Comparison of ENCODE assay signal across 9 cellular contexts in the genomic region with DNA sequence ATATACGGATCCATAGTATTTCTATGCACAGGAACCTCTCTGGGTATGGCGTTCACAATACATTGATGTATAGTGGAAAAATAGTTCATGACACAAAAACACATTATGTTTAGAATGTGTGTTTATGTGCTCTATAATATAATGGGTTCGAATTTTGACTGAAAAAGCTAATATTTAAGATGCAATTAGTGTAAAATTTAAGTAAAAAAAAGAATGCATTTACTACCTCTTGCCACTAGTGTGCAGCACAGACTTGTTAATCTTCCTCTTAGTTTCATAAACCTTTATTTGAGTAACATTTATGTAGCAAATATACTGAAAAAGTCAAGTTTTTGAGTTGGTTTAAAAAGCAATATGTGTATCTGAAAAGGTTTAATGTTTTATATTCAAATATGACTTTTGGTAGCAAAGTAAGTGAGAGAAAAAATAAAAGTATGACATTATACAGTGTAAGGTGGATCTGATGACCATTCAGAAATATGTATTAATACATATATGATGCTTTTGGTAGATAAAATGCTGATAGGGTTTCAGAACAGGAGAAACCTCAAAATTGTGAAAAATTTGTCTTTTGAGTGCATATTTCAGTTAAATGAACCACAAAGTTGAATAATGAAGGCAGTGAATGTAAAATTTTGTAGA. TPM values are rescaled to one million over a fixed set of nuclear protein-coding genes. Genes with fewer than 3 reads are reported as not detected.
DNase-seq lines count a peak whose midpoint lies in the region; ATAC-seq and TF ChIP-seq lines count a peak whose summit lies in the region.
"Had no signal": no experiment of that assay in that cellular context is flagged by ENCODE, and none has a peak within 500 bp of the region (broad histone marks: within the 10 kb centered on the region; RNA-seq: fewer than 3 reads in every experiment).

No MANE protein-coding gene starts in this region.

- H3K27me3 ChIP-seq in SK-N-SH (ENCODE audit: insufficient read depth): no peaks in the 10 kb centered on the region

- no peaks in the 10 kb centered on the region for H3K36me3 ChIP-seq in SK-N-SH (replicated peaks in 1 of 2; ENCODE audit: control insufficient read depth in 1 of 2, insufficient read depth in 2 of 2, low read length in 1 of 2)

- H3K9ac ChIP-seq in SK-N-SH: no peak overlapping the region

- TF ChIP-seq CTCF in SK-N-SH (IDR thresholded peaks at IDR 0.05): peak; percentile 90

- H3K4me2 ChIP-seq in SK-N-SH: no peak overlapping the region

- H3K9me2 ChIP-seq in SK-N-SH: no peaks in the 10 kb centered on the region

- H2AFZ ChIP-seq in SK-N-SH (ENCODE audit: low read depth): no peak overlapping the region

- peaks cover 7 to 16% of the 10 kb centered on the region in 2 experiments; a peak in 3 of 4 replicates for H3K4me1 ChIP-seq in SK-N-SH (ENCODE audit: control insufficient read depth in 1 of 2, insufficient read depth in 2 of 2, low read depth in 1 of 2, low read length in 1 of 2)

- H4K20me1 ChIP-seq in SK-N-SH (ENCODE audit: insufficient read depth): no peaks in the 10 kb centered on the region

- H3K9me3 ChIP-seq in SK-N-SH (no peaks in the 10 kb centered on the region), T-helper 17 cell (ENCODE audit: control insufficient read depth, low read length, poor library complexity, severe bottlenecking) (no peaks in the 10 kb centered on the region)

- POLR2A ChIA-PET in SK-N-SH (lab: Yijun Ruan, JAX): no interaction called here

- H3K36me3 Mint-ChIP-seq in T-helper 17 cell (ENCODE audit: low read depth): no peaks in the 10 kb centered on the region
- H3K36me3 Mint-ChIP-seq: CD8-positive, alpha-beta memory T cell had no signal

- H3K4me3 ChIP-seq in SK-N-SH (ENCODE audit: low read depth in 2 of 2, low read length in 1 of 2): no peak overlapping the region; a peak in 1 of 4 replicates

- peak overlapping the region; percentile 49 to 55; a peak in 2 of 4 replicates for H3K27ac ChIP-seq in SK-N-SH (ENCODE audit: low read depth in 2 of 2, low read length in 1 of 2)

- no peaks in the 10 kb centered on the region for H3K27me3 Mint-ChIP-seq in T-helper 17 cell
- H3K27me3 Mint-ChIP-seq: CD8-positive, alpha-beta memory T cell had no signal

- CTCF ChIA-PET in SK-N-SH (lab: Yijun Ruan, JAX): interaction anchor here (0.7 to 1.9 kb wide), 9 partner anchors 10 to 1597 kb away, joined by 3 to 7 read pairs (median 3); no protein-coding TSS in a partner anchor

- no peaks in the 10 kb centered on the region for H3K4me1 Mint-ChIP-seq in T-helper 17 cell
- H3K4me1 Mint-ChIP-seq: CD8-positive, alpha-beta memory T cell had no signal

- TF ChIP-seq RAD21 in SK-N-SH (IDR thresholded peaks at IDR 0.05; ENCODE audit: low read length): peak; percentile 80

- H3K27ac Mint-ChIP-seq in T-helper 17 cell: no peak overlapping the region
- H3K27ac Mint-ChIP-seq: CD8-positive, alpha-beta memory T cell had no signal

- TF ChIP-seq EP300 in SK-N-SH (IDR thresholded peaks at IDR 0.05; ENCODE audit: borderline replicate concordance in 1 of 2, low read depth in 1 of 2, low read length in 1 of 2): no peak

- DNase-seq in NCI-H2107 treated with DMSO at 0.1 percent for 48 hours (lab: John Stamatoyannopoulos, UW; ENCODE audit: unreplicated experiment): peak; percentile 35
- DNase-seq in NCI-H2107 (lab: John Stamatoyannopoulos, UW): no peak
- DNase-seq in SK-N-SH: no peak
- peak; percentile 5 for DNase-seq in globus pallidus (ENCODE audit: low spot score)
- no peak for DNase-seq in T-helper 17 cell

- peaks cover 16% of the 10 kb centered on the region for H3F3A ChIP-seq in SK-N-SH (replicated peaks; ENCODE audit: insufficient read depth)

- no peak overlapping the region for H3K4me3 Mint-ChIP-seq in T-helper 17 cell
- H3K4me3 Mint-ChIP-seq: CD8-positive, alpha-beta memory T cell had no signal

- WGBS in SK-N-SH (ENCODE audit: low lambda C conversion rate): 57% methylated on average over 3 of the region's 3 CpGs

- no peaks in the 10 kb centered on the region for H3K79me2 ChIP-seq in SK-N-SH (ENCODE audit: insufficient read depth)

- ATAC-seq in HG03520 (IDR thresholded peaks at IDR 0.05; ENCODE audit: unreplicated experiment) (peak; percentile 57), T-helper 17 cell (no peak), HG03025 (IDR thresholded peaks at IDR 0.05; ENCODE audit: low FRiP score, unreplicated experiment) (no peak), HG02763 (IDR thresholded peaks at IDR 0.05; ENCODE audit: unreplicated experiment) (no peak)

TF ChIP-seq in SK-N-SH, 30 proteins besides CTCF, POLR2A, EP300 and RAD21:
- TF ChIP-seq, protein P1, sequence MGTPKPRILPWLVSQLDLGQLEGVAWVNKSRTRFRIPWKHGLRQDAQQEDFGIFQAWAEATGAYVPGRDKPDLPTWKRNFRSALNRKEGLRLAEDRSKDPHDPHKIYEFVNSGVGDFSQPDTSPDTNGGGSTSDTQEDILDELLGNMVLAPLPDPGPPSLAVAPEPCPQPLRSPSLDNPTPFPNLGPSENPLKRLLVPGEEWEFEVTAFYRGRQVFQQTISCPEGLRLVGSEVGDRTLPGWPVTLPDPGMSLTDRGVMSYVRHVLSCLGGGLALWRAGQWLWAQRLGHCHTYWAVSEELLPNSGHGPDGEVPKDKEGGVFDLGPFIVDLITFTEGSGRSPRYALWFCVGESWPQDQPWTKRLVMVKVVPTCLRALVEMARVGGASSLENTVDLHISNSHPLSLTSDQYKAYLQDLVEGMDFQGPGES (IDR thresholded peaks at IDR 0.05; ENCODE audit: low read depth, low read length): no peak
- TF ChIP-seq FOXM1 (IDR thresholded peaks at IDR 0.05; ENCODE audit: low read depth) (no peak), RCOR1 (IDR thresholded peaks at IDR 0.05; ENCODE audit: low read length) (no peak), FOXJ3 (CRISPR knock-in tag; IDR thresholded peaks at IDR 0.05) (no peak), SIN3A (IDR thresholded peaks at IDR 0.05; ENCODE audit: borderline replicate concordance, low read depth, low read length) (no peak), MEF2A (IDR thresholded peaks at IDR 0.05; ENCODE audit: borderline replicate concordance, low read depth) (no peak), SMC3 (IDR thresholded peaks at IDR 0.05; ENCODE audit: low read depth, low read length) (peak; percentile 49)

RNA-seq across cellular contexts. Expression of a gene that starts 49.5 kb away (rescaled TPM):
- polyA plus RNA-seq in SK-N-SH (2012; rRNA removed): 2.0 and 2.4 TPM in 2 replicates
- 2.8 and 3.0 TPM in 2 replicates for polyA plus RNA-seq in SK-N-SH (2012; cell fraction: cytosol; rRNA removed)
- polyA plus RNA-seq in SK-N-SH (2012; cell fraction: nucleus; rRNA removed): 1.1 and 2.7 TPM in 2 replicates
- 1 to 10 TPM; 2.6 to 5.0 TPM for total RNA-seq in T-helper 17 cell

Comparison
In these comparisons a context has a peak if more than half of its experiments do, and no peak if none do; other contexts are left out.
1. DNase-seq: peak in NCI-H2107 treated with DMSO at 0.1 percent for 48 hours (single experiment) and globus pallidus (single experiment); none in NCI-H2107 (single experiment), SK-N-SH (single experiment) and T-helper 17 cell (0 of 3).